Comparison of ENCODE assay signal across 1 cellular context in genomic region chr17:45986056-45986455, GRCh38.
TF ChIP-seq lines count a peak whose summit lies in the region.

No MANE protein-coding gene starts in this region.

TF ChIP-seq in H1, 55 proteins besides CTCF, POLR2A, EP300 and RAD21:
- no peak for TF ChIP-seq POLR2AphosphoS5 (IDR thresholded peaks at IDR 0.05; ENCODE audit: low read depth, low read length)
- no peak for TF ChIP-seq USF2 (IDR thresholded peaks at IDR 0.05; ENCODE audit: low read length)
- no peak for TF ChIP-seq ZNF274 (IDR thresholded peaks at IDR 0.05; ENCODE audit: borderline replicate concordance, extremely low read depth, low read length)
- TF ChIP-seq GABPA (IDR thresholded peaks at IDR 0.05; ENCODE audit: borderline replicate concordance, insufficient read depth, low read length): no peak
- no peak for TF ChIP-seq SIX5 (IDR thresholded peaks at IDR 0.05; ENCODE audit: low read depth, low read length)
- no peak for TF ChIP-seq SRF (IDR thresholded peaks at IDR 0.05; ENCODE audit: low read depth, low read length)
- no peak for TF ChIP-seq KDM5A (IDR thresholded peaks at IDR 0.05; ENCODE audit: low read length)
- TF ChIP-seq GTF2F1 (IDR thresholded peaks at IDR 0.05; ENCODE audit: borderline replicate concordance, low read depth, low read length): no peak
- TF ChIP-seq JUN (IDR thresholded peaks at IDR 0.05; ENCODE audit: low read depth, low read length): no peak
- TF ChIP-seq YY1 (IDR thresholded peaks at IDR 0.05; ENCODE audit: low read depth, low read length): no peak
- no peak for TF ChIP-seq TEAD4 (IDR thresholded peaks at IDR 0.05; ENCODE audit: low read depth, low read length)
- TF ChIP-seq TAF7 (optimal IDR thresholded peaks at IDR 0.05; ENCODE audit: borderline replicate concordance, low read depth, low read length): no peak
- no peak for TF ChIP-seq SIRT6 (IDR thresholded peaks at IDR 0.05; ENCODE audit: low read length)
- no peak for TF ChIP-seq KDM1A (IDR thresholded peaks at IDR 0.05; ENCODE audit: borderline replicate concordance, low read length)
- TF ChIP-seq SP4 (IDR thresholded peaks at IDR 0.05; ENCODE audit: low read length): no peak
- no peak for TF ChIP-seq JUND (IDR thresholded peaks at IDR 0.05; ENCODE audit: low read length)
- TF ChIP-seq ATF2 (IDR thresholded peaks at IDR 0.05; ENCODE audit: low read length): no peak
- TF ChIP-seq SAP30 (IDR thresholded peaks at IDR 0.05; ENCODE audit: insufficient read depth, insufficient replicate concordance, low read length): no peak
- no peak for TF ChIP-seq SIN3A (conservative IDR thresholded peaks at IDR 0.05 in 1 of 2, IDR thresholded peaks at IDR 0.05 in 1 of 2; ENCODE audit: low read depth in 1 of 2, low read length in 2 of 2)
- no peak for TF ChIP-seq CBX8 (IDR thresholded peaks at IDR 0.05; ENCODE audit: borderline replicate concordance, low read depth, low read length)
